In genomic region chr10:101066146-101066889, GRCh38 we compare ENCODE assay signal across 2 cellular contexts.
TF ChIP-seq lines count a peak whose summit lies in the region.

No MANE protein-coding gene starts in this region.

TF ChIP-seq in A549, 52 proteins besides CTCF, POLR2A, EP300 and RAD21 (continued from another document):
- TF ChIP-seq REST (IDR thresholded peaks at IDR 0.05) (no peak), CEBPB (IDR thresholded peaks at IDR 0.05) (no peak), MAX (IDR thresholded peaks at IDR 0.05) (peak; percentile 89), TFCP2L1 (CRISPR knock-in tag; IDR thresholded peaks at IDR 0.05) (no peak), RARB (CRISPR knock-in tag; IDR thresholded peaks at IDR 0.05) (no peak), JUN (IDR thresholded peaks at IDR 0.05) (peak in 1 of 2 experiments; percentile 61; a peak in 2 of 5 replicates), FOXS1 (CRISPR knock-in tag; IDR thresholded peaks at IDR 0.05) (no peak), HDAC2 (IDR thresholded peaks at IDR 0.05) (no peak), MYC (IDR thresholded peaks at IDR 0.05; ENCODE audit: borderline replicate concordance, low read length) (no peak), HOXB13 (CRISPR knock-in tag; IDR thresholded peaks at IDR 0.05; ENCODE audit: low read depth) (no peak), SMC3 (IDR thresholded peaks at IDR 0.05) (peak; percentile 74), ZNF302 (CRISPR knock-in tag; IDR thresholded peaks at IDR 0.05) (no peak), HOXB5 (CRISPR knock-in tag; IDR thresholded peaks at IDR 0.05) (no peak), E2F6 (IDR thresholded peaks at IDR 0.05; ENCODE audit: borderline replicate concordance, low read depth) (peak; percentile 39; the same call in 1 of the 2 replicates), KDM1A (IDR thresholded peaks at IDR 0.05; ENCODE audit: low read depth) (no peak), CHD2 (IDR thresholded peaks at IDR 0.05; ENCODE audit: low read length, partially characterized antibody) (no peak), MAZ (IDR thresholded peaks at IDR 0.05; ENCODE audit: borderline replicate concordance, low read depth, low read length) (no peak), CHD4 (IDR thresholded peaks at IDR 0.05; ENCODE audit: borderline replicate concordance) (no peak), BCL3 (IDR thresholded peaks at IDR 0.05) (0 out of 3 replicates have a peak, but pooled peaks have one; percentile 1), FOSL2 (IDR thresholded peaks at IDR 0.05) (no peak), FOSL2 (CRISPR knock-in tag; IDR thresholded peaks at IDR 0.05) (no peak), NPAS2 (CRISPR knock-in tag; IDR thresholded peaks at IDR 0.05; ENCODE audit: borderline replicate concordance) (no peak)

TF ChIP-seq in liver, 16 proteins besides CTCF, POLR2A, EP300 and RAD21 (continued from another document):
- TF ChIP-seq REST (IDR thresholded peaks at IDR 0.05) (no peak), GABPA (IDR thresholded peaks at IDR 0.05 in 1 of 2, conservative IDR thresholded peaks at IDR 0.05 in 1 of 2) (no peak), TAF1 (conservative IDR thresholded peaks at IDR 0.05) (no peak), SP1 (IDR thresholded peaks at IDR 0.05) (no peak)
TF ChIP-seq in liver: peak in this region for 0.
